ENCODE assay signal across 24 cellular contexts in the genomic region with DNA sequence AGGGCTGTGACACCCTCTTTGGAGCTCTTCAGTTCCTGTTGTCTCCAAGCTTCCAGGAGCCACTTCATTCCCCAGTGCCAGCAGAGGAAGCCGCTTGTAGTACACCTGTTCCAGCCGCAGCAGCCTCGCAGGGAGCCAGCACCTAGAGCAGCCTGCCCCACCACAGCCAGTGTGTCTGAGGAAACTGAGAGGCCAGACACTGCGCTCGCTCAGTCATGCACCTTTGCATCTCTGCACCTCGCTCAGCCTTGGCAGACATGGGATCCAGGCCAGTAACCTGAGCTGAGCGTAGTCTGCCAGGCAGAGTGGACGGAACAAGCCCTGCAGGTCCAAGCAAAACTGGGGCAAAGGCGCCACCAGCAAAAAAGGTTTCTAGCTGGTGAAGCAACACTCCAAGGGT.
A peak's percentile ranks its signal among the peaks of the same experiment; 100 is the strongest.
DNase-seq lines count a peak whose midpoint lies in the region; TF ChIP-seq lines count a peak whose summit lies in the region.
"Had no signal": no experiment of that assay in that cellular context is flagged by ENCODE, and none has a peak within 500 bp of the region (broad histone marks: within the 10 kb centered on the region; RNA-seq: fewer than 3 reads in every experiment).

No MANE protein-coding gene starts in this region.

- WGBS in esophagus muscularis mucosa, result 89% methylated on average over 8 of the region's 9 CpGs
- 96 to 98% methylated on average over 6 to 9 of the region's 9 CpGs for WGBS in endodermal cell (ENCODE audit: insufficient coverage in 1 of 2, insufficient read length in 1 of 2), 2 experiments

- H3K36me3 ChIP-seq in neural progenitor cell (no peaks in the 10 kb centered on the region), esophagus muscularis mucosa (no peaks in the 10 kb centered on the region), endodermal cell (ENCODE audit: control insufficient read depth, insufficient read depth, low read length) (no peaks in the 10 kb centered on the region)
- H3K36me3 ChIP-seq: MG63, SJSA1 had no signal

- H2AFZ ChIP-seq in neural progenitor cell (replicated peaks), result no peak overlapping the region
- H2AFZ ChIP-seq: PC-9 had no signal

- H3K9me3 Mint-ChIP-seq in neural progenitor cell (peaks cover 23% of the 10 kb centered on the region), endodermal cell (peaks cover 75% of the 10 kb centered on the region)

- H3K79me2 ChIP-seq in neural progenitor cell (ENCODE audit: low read depth), result no peaks in the 10 kb centered on the region

- peak; percentile 1 for DNase-seq in NCI-H146 (lab: John Stamatoyannopoulos, UW)
- no peak for DNase-seq in NCI-H146 treated with DMSO at 0.1 percent for 48 hours (lab: John Stamatoyannopoulos, UW; ENCODE audit: unreplicated experiment)
- peak; percentile 16 for DNase-seq in iPS-NIHi11 (ENCODE audit: low spot score)
- DNase-seq in mesenteric fat pad (ENCODE audit: low spot score), result peak; percentile 74
- DNase-seq in neural progenitor cell (ENCODE audit: low spot score), result no peak
- no peak for DNase-seq in esophagus muscularis mucosa (ENCODE audit: extremely low spot score)
- DNase-seq in endodermal cell, result no peak
- DNase-seq: Calu3; CD8-positive, alpha-beta memory T cell; DND-41; H7; KBM-7; MG63; NCI-H1105 treated with DMSO at 0.1 percent for 48 hours; NCI-H1694 treated with DMSO at 0.1 percent for 48 hours; NCI-H2081; NCI-H2227 treated with DMSO at 0.1 percent for 48 hours; NK-92 treated with Interleukin-12 subunit alpha and Interleukin-12 subunit beta, amount 100 ng/mL, for 24 hours; PC-9 had no signal

- no peaks in the 10 kb centered on the region for H3F3A ChIP-seq in neural progenitor cell (ENCODE audit: low read depth)

- intact Hi-C loops in esophagus muscularis mucosa (cut with DNase I), result no loop called here

- H3K27me3 Mint-ChIP-seq in neural progenitor cell (ENCODE audit: insufficient read depth, low read depth), result no peaks in the 10 kb centered on the region
- H3K27me3 Mint-ChIP-seq in endodermal cell (ENCODE audit: insufficient read depth), result no peaks in the 10 kb centered on the region
- H3K27me3 Mint-ChIP-seq: B cell; CD8-positive, alpha-beta memory T cell had no signal

- TF ChIP-seq POLR2A in esophagus muscularis mucosa (IDR thresholded peaks at IDR 0.05; ENCODE audit: low read depth), result no peak

- H3K4me1 Mint-ChIP-seq in neural progenitor cell (no peaks in the 10 kb centered on the region), endodermal cell (no peaks in the 10 kb centered on the region)
- H3K4me1 Mint-ChIP-seq: B cell; CD14-positive monocyte; CD8-positive, alpha-beta memory T cell had no signal

- H3K27ac Mint-ChIP-seq in neural progenitor cell (no peak overlapping the region), endodermal cell (no peak overlapping the region)
- H3K27ac Mint-ChIP-seq: B cell; CD14-positive monocyte; CD8-positive, alpha-beta memory T cell had no signal

- H3K4me2 ChIP-seq in neural progenitor cell, result no peak overlapping the region
- H3K4me2 ChIP-seq: PC-9 had no signal

- no peak overlapping the region for H3K4me3 ChIP-seq in neural progenitor cell
- H3K4me3 ChIP-seq in esophagus muscularis mucosa, result no peak overlapping the region
- no peak overlapping the region for H3K4me3 ChIP-seq in endodermal cell (ENCODE audit: low read length)
- H3K4me3 ChIP-seq: MG63, PC-9, SJSA1 had no signal

- H3K9me3 ChIP-seq in neural progenitor cell (ENCODE audit: low read depth) (peaks cover 5% of the 10 kb centered on the region), esophagus muscularis mucosa (peaks cover 0 to 6% (median 0%) of the 10 kb centered on the region in 4 donors), endodermal cell (ENCODE audit: control insufficient read depth, low read length) (peaks cover 65% of the 10 kb centered on the region)
- H3K9me3 ChIP-seq: MG63, SJSA1 had no signal

- no peak for TF ChIP-seq EP300 in esophagus muscularis mucosa (IDR thresholded peaks at IDR 0.05)

- H3K36me3 Mint-ChIP-seq in neural progenitor cell (peaks cover 3% of the 10 kb centered on the region), endodermal cell (ENCODE audit: low read depth) (peaks cover 48% of the 10 kb centered on the region)
- H3K36me3 Mint-ChIP-seq: CD14-positive monocyte; CD8-positive, alpha-beta memory T cell had no signal

- no peaks in the 10 kb centered on the region for H3K27me3 ChIP-seq in neural progenitor cell
- H3K27me3 ChIP-seq in esophagus muscularis mucosa, result no peaks in the 10 kb centered on the region
- no peaks in the 10 kb centered on the region for H3K27me3 ChIP-seq in endodermal cell (ENCODE audit: control insufficient read depth, insufficient read depth, low read length, poor library complexity, severe bottlenecking)
- H3K27me3 ChIP-seq: MG63, SJSA1 had no signal

- H3K4me1 ChIP-seq in neural progenitor cell, result no peaks in the 10 kb centered on the region
- no peaks in the 10 kb centered on the region for H3K4me1 ChIP-seq in esophagus muscularis mucosa
- H3K4me1 ChIP-seq in endodermal cell (ENCODE audit: control insufficient read depth, insufficient read depth, low read length), result no peaks in the 10 kb centered on the region
- H3K4me1 ChIP-seq: SJSA1 had no signal

- H3K9ac ChIP-seq in neural progenitor cell (no peak overlapping the region), endodermal cell (ENCODE audit: extremely low read depth, low read length, poor library complexity, severe bottlenecking) (no peak overlapping the region)

- TF ChIP-seq CTCF in C4-2B (conservative IDR thresholded peaks at IDR 0.05), result no peak
- no peak for TF ChIP-seq CTCF in neural progenitor cell (IDR thresholded peaks at IDR 0.05)
- no peak for TF ChIP-seq CTCF in esophagus muscularis mucosa (IDR thresholded peaks at IDR 0.05)
- no peak for TF ChIP-seq CTCF in endodermal cell (conservative IDR thresholded peaks at IDR 0.05)

- H3K27ac ChIP-seq in C4-2B, result peak overlapping the region; percentile 24; the same call in 1 of the 2 replicates
- H3K27ac ChIP-seq in neural progenitor cell, result no peak overlapping the region
- H3K27ac ChIP-seq in esophagus muscularis mucosa (replicated peaks in 1 of 4), result no peak overlapping the region
- no peak overlapping the region for H3K27ac ChIP-seq in endodermal cell (ENCODE audit: low read depth, low read length)
- H3K27ac ChIP-seq: 22Rv1, PC-9, SJSA1 had no signal

- H4K20me1 ChIP-seq in neural progenitor cell (ENCODE audit: low read depth), result no peaks in the 10 kb centered on the region

- H3K4me3 Mint-ChIP-seq in neural progenitor cell (no peak overlapping the region), endodermal cell (no peak overlapping the region)
- H3K4me3 Mint-ChIP-seq: B cell; CD14-positive monocyte; CD8-positive, alpha-beta memory T cell had no signal

Comparison
In these comparisons a context has a peak if more than half of its experiments do, and no peak if none do; other contexts are left out.
1. DNase-seq: peak in NCI-H146 (single experiment), iPS-NIHi11 (single experiment) and mesenteric fat pad (single experiment); none in NCI-H146 treated with DMSO at 0.1 percent for 48 hours (single experiment), neural progenitor cell (single experiment), esophagus muscularis mucosa (single experiment) and endodermal cell (single experiment).